ENCODE assay signal across 1 cellular context in the genomic region with DNA sequence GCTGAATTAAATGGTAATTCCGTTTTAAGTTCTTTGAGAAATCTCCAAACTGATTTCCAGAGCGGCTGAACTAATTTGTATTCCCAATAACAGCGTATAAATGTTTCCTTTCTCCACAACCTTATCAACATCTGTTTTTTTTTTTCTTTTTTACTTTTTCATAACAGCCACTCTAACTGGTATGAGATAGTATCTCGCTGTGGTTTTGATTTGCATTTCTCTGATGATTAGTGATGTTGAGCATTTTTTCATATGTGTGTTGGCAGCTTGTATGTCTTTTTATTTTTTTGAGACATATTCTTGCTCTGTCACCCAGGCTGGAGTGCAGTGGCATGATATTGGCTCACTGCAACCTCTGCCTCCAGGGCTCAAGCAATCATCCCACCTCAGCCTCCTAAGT.
TF ChIP-seq lines count a peak whose summit lies in the region.

No MANE protein-coding gene starts in this region.

TF ChIP-seq in SK-N-SH, 30 proteins besides CTCF, POLR2A, EP300 and RAD21:
- TF ChIP-seq, protein P1, sequence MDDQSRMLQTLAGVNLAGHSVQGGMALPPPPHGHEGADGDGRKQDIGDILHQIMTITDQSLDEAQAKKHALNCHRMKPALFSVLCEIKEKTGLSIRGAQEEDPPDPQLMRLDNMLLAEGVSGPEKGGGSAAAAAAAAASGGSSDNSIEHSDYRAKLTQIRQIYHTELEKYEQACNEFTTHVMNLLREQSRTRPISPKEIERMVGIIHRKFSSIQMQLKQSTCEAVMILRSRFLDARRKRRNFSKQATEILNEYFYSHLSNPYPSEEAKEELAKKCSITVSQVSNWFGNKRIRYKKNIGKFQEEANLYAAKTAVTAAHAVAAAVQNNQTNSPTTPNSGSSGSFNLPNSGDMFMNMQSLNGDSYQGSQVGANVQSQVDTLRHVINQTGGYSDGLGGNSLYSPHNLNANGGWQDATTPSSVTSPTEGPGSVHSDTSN (IDR thresholded peaks at IDR 0.05), result peak; percentile 55; the same call in 1 of the 2 replicates
- TF ChIP-seq JUND (IDR thresholded peaks at IDR 0.05) (peak; percentile 37), TCF12 (IDR thresholded peaks at IDR 0.05) (peak; percentile 62), GATA2 (CRISPR knock-in tag; IDR thresholded peaks at IDR 0.05) (peak; percentile 50)
